8 cellular contexts compared by ENCODE assay signal in the genomic region with DNA sequence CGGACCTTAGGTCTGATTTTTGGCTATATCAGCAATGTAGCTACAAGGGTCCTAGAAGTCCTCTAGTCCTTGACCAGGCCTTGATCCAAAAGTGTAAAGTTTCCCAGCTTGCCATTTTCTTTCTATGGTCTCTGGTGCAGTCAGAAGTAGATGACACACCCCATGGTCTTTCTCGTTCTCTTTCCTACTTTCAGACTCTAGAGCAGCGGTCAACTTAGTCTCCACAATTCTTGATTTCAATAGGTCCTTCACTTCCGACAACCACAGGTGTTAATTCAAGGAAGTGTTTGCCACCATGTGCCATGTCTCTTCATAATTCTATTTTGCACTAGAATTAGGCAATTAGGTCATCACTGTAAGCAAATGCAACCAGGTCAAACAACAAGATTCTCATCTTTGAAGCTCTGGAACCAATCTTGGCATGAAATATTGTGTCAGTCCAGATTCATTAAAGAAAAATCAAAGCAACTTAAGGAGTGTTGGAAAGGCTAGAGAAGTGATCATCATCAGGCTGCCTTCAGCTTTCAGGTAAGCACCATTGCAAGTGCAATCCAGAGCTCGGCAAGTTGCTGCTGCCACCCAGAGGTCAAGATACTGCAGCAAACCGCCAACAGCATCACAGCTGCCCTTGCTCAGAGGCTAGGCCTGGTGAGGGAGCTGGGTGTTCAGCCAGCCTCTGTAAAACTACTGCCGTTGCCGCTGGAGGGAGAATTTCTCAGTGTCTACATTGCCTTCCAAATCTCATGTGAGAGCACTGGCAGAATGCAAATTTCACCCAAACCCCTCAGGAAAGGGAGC. TPM values are rescaled to one million over a fixed set of nuclear protein-coding genes. Genes with fewer than 3 reads are reported as not detected.
DNase-seq lines count a peak whose midpoint lies in the region; ATAC-seq and TF ChIP-seq lines count a peak whose summit lies in the region.

No MANE protein-coding gene starts in this region.

- no peak overlapping the region for H3K27ac ChIP-seq in OCI-LY1 (ENCODE audit: low read depth, low read length, poor library complexity, severe bottlenecking)

- H3K4me1 Mint-ChIP-seq in Calu3 (ENCODE audit: low read depth, unreplicated experiment) = no peaks in the 10 kb centered on the region
- H3K4me1 Mint-ChIP-seq in type B pancreatic cell (ENCODE audit: unreplicated experiment) = no peaks in the 10 kb centered on the region

- no peaks in the 10 kb centered on the region for H3K36me3 ChIP-seq in OCI-LY1 (ENCODE audit: insufficient read depth, low read length)

- H3K79me2 ChIP-seq in OCI-LY1 (ENCODE audit: insufficient read depth, low read length) = no peaks in the 10 kb centered on the region

- H3K9ac ChIP-seq in OCI-LY1 (ENCODE audit: low read length) = no peak overlapping the region

- peak; percentile 59 for DNase-seq in Calu3
- DNase-seq in T47D (ENCODE audit: low read depth in 1 of 2, low spot score in 1 of 2) = peak; percentile 23 to 82
- DNase-seq in kidney glomerular epithelial cell (lab: John Stamatoyannopoulos, UW) = peak; percentile 14
- DNase-seq in type B pancreatic cell (ENCODE audit: extremely low spot score, unreplicated experiment) = no peak

- no peaks in the 10 kb centered on the region for H3F3A ChIP-seq in OCI-LY1 (ENCODE audit: insufficient read depth, low read length)

- H3K27me3 Mint-ChIP-seq in Calu3 (ENCODE audit: unreplicated experiment) (peaks cover 35% of the 10 kb centered on the region), type B pancreatic cell (peaks cover 30% of the 10 kb centered on the region)

- TF ChIP-seq CTCF in Calu3 (IDR thresholded peaks at IDR 0.05; ENCODE audit: unreplicated experiment) (no peak), OCI-LY1 (IDR thresholded peaks at IDR 0.05; ENCODE audit: low read length) (peak; percentile 64), type B pancreatic cell (conservative IDR thresholded peaks at IDR 0.05) (peak; percentile 58)

- no peaks in the 10 kb centered on the region for H4K20me1 ChIP-seq in OCI-LY1 (ENCODE audit: insufficient read depth, low read length)

- H3K27me3 ChIP-seq in OCI-LY1 (ENCODE audit: insufficient read depth, low read length) = no peaks in the 10 kb centered on the region

- intact Hi-C loops in Calu3 (cut with micrococcal nuclease; ENCODE audit: unreplicated experiment) = loop anchor here (1.0 kb wide), 1 partner anchor 90 kb away; no protein-coding TSS in a partner anchor

- H3K9me3 ChIP-seq in OCI-LY1 (ENCODE audit: low read length) = no peaks in the 10 kb centered on the region

- H3K4me3 ChIP-seq in OCI-LY1 (ENCODE audit: low read depth, low read length, poor library complexity, severe bottlenecking) = no peak overlapping the region

- H3K4me3 Mint-ChIP-seq in Calu3 (ENCODE audit: low read depth, unreplicated experiment) = no peak overlapping the region
- no peak overlapping the region for H3K4me3 Mint-ChIP-seq in type B pancreatic cell

- H3K9me2 ChIP-seq in OCI-LY1 (ENCODE audit: low read depth, low read length) = no peaks in the 10 kb centered on the region

- H3K4me2 ChIP-seq in OCI-LY1 (ENCODE audit: low read length) = no peak overlapping the region

- BruUV-seq in Calu3 (replicated peaks; lab: Mats Ljungman, UMichigan) = no TSS peak

- no peaks in the 10 kb centered on the region for H3K9me3 Mint-ChIP-seq in Calu3 (ENCODE audit: low read depth, unreplicated experiment)
- H3K9me3 Mint-ChIP-seq in type B pancreatic cell = no peaks in the 10 kb centered on the region

- CTCF ChIA-PET in Calu3 (lab: Charles Lee) = interaction anchor here (0.9 to 1.4 kb wide), 4 partner anchors 47 to 341 kb away, joined by 3 to 6 read pairs (median 4); no protein-coding TSS in a partner anchor

- no peak overlapping the region for H2AFZ ChIP-seq in OCI-LY1 (ENCODE audit: low read length)

- H3K27ac Mint-ChIP-seq in Calu3 (ENCODE audit: unreplicated experiment) (no peak overlapping the region), type B pancreatic cell (no peak overlapping the region)

- ATAC-seq in GM18909 (IDR thresholded peaks at IDR 0.05; ENCODE audit: poor library complexity, unreplicated experiment) (peak; percentile 89), HG03159 (IDR thresholded peaks at IDR 0.05; ENCODE audit: unreplicated experiment) (peak; percentile 90), HG03108 (IDR thresholded peaks at IDR 0.05; ENCODE audit: unreplicated experiment) (no peak)

- H3K36me3 Mint-ChIP-seq in Calu3 (ENCODE audit: insufficient read depth, unreplicated experiment) = no peaks in the 10 kb centered on the region
- H3K36me3 Mint-ChIP-seq in type B pancreatic cell = no peaks in the 10 kb centered on the region

- in situ Hi-C loops in T47D (cut with HindIII; ENCODE audit: low pct_unique_long_range_greater_than_20kb, low sequenced_read_pairs) = no loop called here

- no peaks in the 10 kb centered on the region for H3K4me1 ChIP-seq in OCI-LY1 (ENCODE audit: insufficient read depth, low read length, severe bottlenecking)

RNA-seq across cellular contexts. Expression of gene SYNE1, which starts 5.6 kb away (rescaled TPM):
- total RNA-seq in Calu3 (2022) (28.1 and 41.1 TPM in 2 replicates), type B pancreatic cell (ENCODE audit: low replicate concordance) (12.6 and 26.6 TPM in 2 replicates)

RNA-seq across cellular contexts. Expression of gene MYCT1, which starts 54.9 kb away (rescaled TPM):
- total RNA-seq in Calu3 (2022) = not detected in 2 replicates
- not detected in 2 replicates for total RNA-seq in type B pancreatic cell (ENCODE audit: low replicate concordance)
